16 cellular contexts compared by ENCODE assay signal in the genomic region with DNA sequence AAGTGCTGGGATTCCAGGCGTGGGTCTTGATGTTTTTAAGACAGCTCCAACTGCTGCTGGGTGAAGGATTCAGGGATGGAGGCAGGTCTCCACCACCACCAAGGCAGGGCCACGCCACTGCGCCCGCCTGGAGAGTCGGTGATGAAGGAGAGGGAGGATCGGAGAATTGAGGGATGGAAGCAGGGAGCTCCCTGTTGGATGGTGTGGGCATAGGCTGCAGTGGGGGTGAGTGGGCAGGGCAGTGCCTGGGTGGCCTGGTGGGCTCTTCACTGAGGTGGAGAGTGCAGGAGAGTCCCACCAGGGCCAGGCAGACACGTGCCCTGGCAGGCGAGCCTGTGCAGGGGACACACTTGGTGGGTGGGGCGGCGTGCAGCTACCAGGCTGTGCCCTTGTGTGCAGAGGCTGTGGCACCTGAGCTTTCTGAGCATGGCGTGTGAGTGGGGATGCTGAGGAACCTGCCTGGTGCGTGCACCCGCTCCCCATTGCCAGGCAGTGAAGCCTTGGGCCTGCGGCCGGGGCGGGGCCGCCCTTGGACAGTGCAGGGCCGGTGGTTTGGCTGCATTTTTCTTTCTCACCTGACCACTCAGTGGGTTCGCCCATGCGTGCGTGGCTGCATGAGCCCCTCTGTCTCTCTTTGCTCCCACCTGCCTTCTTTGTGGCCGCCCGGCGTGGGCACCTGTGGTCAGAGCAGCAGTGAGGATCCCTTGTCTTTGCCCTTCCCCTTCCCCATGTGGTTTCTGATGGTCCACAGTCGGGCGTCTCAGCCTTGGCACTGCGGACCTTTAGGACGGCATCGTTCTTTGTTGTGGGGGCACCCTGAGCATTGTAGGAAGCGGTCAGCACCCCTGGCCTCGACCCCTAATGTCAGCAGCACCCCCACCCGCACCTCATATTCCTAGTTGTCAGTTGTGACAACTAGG. TPM values are rescaled to one million over a fixed set of nuclear protein-coding genes. Genes with fewer than 3 reads are reported as not detected.
DNase-seq lines count a peak whose midpoint lies in the region; ATAC-seq and TF ChIP-seq lines count a peak whose summit lies in the region.
"Had no signal": no experiment of that assay in that cellular context is flagged by ENCODE, and none has a peak within 500 bp of the region (broad histone marks: within the 10 kb centered on the region; RNA-seq: fewer than 3 reads in every experiment).

No MANE protein-coding gene starts in this region.

- no peaks in the 10 kb centered on the region for H3K9me3 Mint-ChIP-seq in activated naive CD8-positive, alpha-beta T cell treated with anti-CD3 and anti-CD28 coated beads for 36 hours
- H3K9me3 Mint-ChIP-seq: brain had no signal

- H3K27me3 ChIP-seq in heart left ventricle: no peaks in the 10 kb centered on the region
- no peaks in the 10 kb centered on the region for H3K27me3 ChIP-seq in right atrium auricular region
- no peaks in the 10 kb centered on the region for H3K27me3 ChIP-seq in aorta (ENCODE audit: control insufficient read depth in 1 of 2, insufficient read depth in 2 of 2, low read length in 1 of 2)
- no peaks in the 10 kb centered on the region for H3K27me3 ChIP-seq in vagina
- H3K27me3 ChIP-seq: suprapubic skin had no signal

- H3K4me1 Mint-ChIP-seq in activated naive CD8-positive, alpha-beta T cell treated with anti-CD3 and anti-CD28 coated beads for 36 hours: peaks cover 47% of the 10 kb centered on the region

- H3K36me3 ChIP-seq in heart left ventricle: peaks cover 0 to 78% (median 43%) of the 10 kb centered on the region in 9 donors
- peaks cover 74% of the 10 kb centered on the region for H3K36me3 ChIP-seq in right atrium auricular region
- no peaks in the 10 kb centered on the region for H3K36me3 ChIP-seq in mucosa of descending colon (ENCODE audit: low read depth)
- H3K36me3 ChIP-seq in aorta (ENCODE audit: control insufficient read depth in 1 of 2, insufficient read depth in 2 of 2, low read length in 1 of 2): peaks cover 0 to 4% of the 10 kb centered on the region in 2 donors
- H3K36me3 ChIP-seq in vagina: peaks cover 0 to 11% of the 10 kb centered on the region in 2 donors

- ATAC-seq in heart left ventricle (no peak), mucosa of descending colon (no peak), aorta (ENCODE audit: low FRiP score) (no peak)

- peaks cover 55% of the 10 kb centered on the region for H3K36me3 Mint-ChIP-seq in activated naive CD8-positive, alpha-beta T cell treated with anti-CD3 and anti-CD28 coated beads for 36 hours

- peak overlapping the region; percentile 99 for H3K27ac Mint-ChIP-seq in activated naive CD8-positive, alpha-beta T cell treated with anti-CD3 and anti-CD28 coated beads for 36 hours

- TF ChIP-seq POLR2A in heart left ventricle (IDR thresholded peaks at IDR 0.05) (no peak), vagina (IDR thresholded peaks at IDR 0.05) (no peak)

- H3K4me1 ChIP-seq in heart left ventricle (peaks cover 14 to 90% (median 40%) of the 10 kb centered on the region in 12 donors), right atrium auricular region (peaks cover 0 to 89% of the 10 kb centered on the region in 2 donors), mucosa of descending colon (ENCODE audit: low read depth) (peaks cover 28% of the 10 kb centered on the region), aorta (ENCODE audit: control insufficient read depth in 1 of 2, insufficient read depth in 2 of 2, low read length in 2 of 2) (no peaks in the 10 kb centered on the region), vagina (peaks cover 33% of the 10 kb centered on the region)

- no peak for TF ChIP-seq CTCF in heart left ventricle (IDR thresholded peaks at IDR 0.05)
- no peak for TF ChIP-seq CTCF in right atrium auricular region (IDR thresholded peaks at IDR 0.05)
- TF ChIP-seq CTCF in mucosa of descending colon (IDR thresholded peaks at IDR 0.05): no peak
- no peak for TF ChIP-seq CTCF in vagina (IDR thresholded peaks at IDR 0.05)

- 91 to 95% (median 94%) methylated on average over 25 to 32 of the region's 32 CpGs for WGBS in heart left ventricle, 4 donors
- 96 to 98% methylated on average over 32 of the region's 32 CpGs for WGBS in aorta, 2 donors

- DNase-seq in heart left ventricle: peak in 3 of 5 donors; percentile 18 to 43 (median 18)
- no peak for DNase-seq in right atrium auricular region (ENCODE audit: low spot score)
- no peak for DNase-seq in activated naive CD8-positive, alpha-beta T cell treated with anti-CD3 and anti-CD28 coated beads for 36 hours
- peak in 2 of 3 donors; percentile 22 to 48 for DNase-seq in mucosa of descending colon
- DNase-seq in aorta: peak; percentile 21 to 61
- DNase-seq in DMS79 treated with DMSO at 0.1 percent for 48 hours (lab: John Stamatoyannopoulos, UW): no peak
- DNase-seq in DMS53 treated with DMSO at 0.1 percent for 48 hours (lab: John Stamatoyannopoulos, UW; ENCODE audit: unreplicated experiment): no peak
- no peak for DNase-seq in vagina (ENCODE audit: extremely low spot score in 2 of 2)
- DNase-seq: activated T-cell treated with anti-CD3 and anti-CD28 coated beads, Interleukin-2, amount 50 U/mL, for 1 hour; DND-41; KBM-7; mammary epithelial cell; NCI-H1417; NCI-H345 had no signal

- H3K4me3 Mint-ChIP-seq in activated naive CD8-positive, alpha-beta T cell treated with anti-CD3 and anti-CD28 coated beads for 36 hours: no peak overlapping the region
- H3K4me3 Mint-ChIP-seq: brain had no signal

- H3K4me3 ChIP-seq in heart left ventricle: no peak overlapping the region
- no peak overlapping the region for H3K4me3 ChIP-seq in right atrium auricular region
- H3K4me3 ChIP-seq in mucosa of descending colon: no peak overlapping the region
- H3K4me3 ChIP-seq in aorta (ENCODE audit: low read length in 2 of 2): no peak overlapping the region
- H3K4me3 ChIP-seq in vagina: no peak overlapping the region
- H3K4me3 ChIP-seq: suprapubic skin had no signal

- no peaks in the 10 kb centered on the region for H3K9me3 ChIP-seq in heart left ventricle
- H3K9me3 ChIP-seq in right atrium auricular region: no peaks in the 10 kb centered on the region
- no peaks in the 10 kb centered on the region for H3K9me3 ChIP-seq in mucosa of descending colon
- H3K9me3 ChIP-seq in aorta (ENCODE audit: control insufficient read depth, low read length): no peaks in the 10 kb centered on the region
- H3K9me3 ChIP-seq in vagina: no peaks in the 10 kb centered on the region
- H3K9me3 ChIP-seq: suprapubic skin had no signal

- no peaks in the 10 kb centered on the region for H3K27me3 Mint-ChIP-seq in activated naive CD8-positive, alpha-beta T cell treated with anti-CD3 and anti-CD28 coated beads for 36 hours

- H3K27ac ChIP-seq in heart left ventricle (peak overlapping the region in 1 of 12 donors; percentile 72), right atrium auricular region (peak overlapping the region in 1 of 2 donors; percentile 76), aorta (ENCODE audit: low read depth in 1 of 2, low read length in 2 of 2) (no peak overlapping the region), vagina (no peak overlapping the region)
- H3K27ac ChIP-seq: suprapubic skin had no signal

- intact Hi-C loops in heart left ventricle (cut with DNase I) (no loop called here), mucosa of descending colon (cut with DNase I, micrococcal nuclease) (no loop called here), aorta (cut with DNase I) (no loop called here), vagina (cut with DNase I) (no loop called here)

RNA-seq across cellular contexts. Expression of a gene that starts 11.3 kb away (rescaled TPM):
- total RNA-seq in heart left ventricle (10 to 100 TPM; 45.6 to 97.9 (median 62.3) TPM), right atrium auricular region (100 to 1,000 TPM; 127 to 151 TPM), mucosa of descending colon (10 to 100 TPM; 29.5 to 85.5 (median 36.8) TPM), aorta (10 to 100 TPM; 19.3 to 20.7 TPM), vagina (24.8 TPM)
- polyA plus RNA-seq in heart left ventricle (100 to 1,000 TPM in 1 of 2 donors, 10 to 100 TPM in 1; 68.5 to 112 TPM), aorta (10 to 100 TPM in 1 of 2 donors, 1 to 10 TPM in 1; 7.3 to 14.7 TPM)
- 100 to 1,000 TPM; 142 to 144 TPM for total RNA-seq in activated naive CD8-positive, alpha-beta T cell treated with anti-CD3 and anti-CD28 coated beads for 36 hours

RNA-seq across cellular contexts. Expression of a gene that starts 51.4 kb away (rescaled TPM):
- total RNA-seq in heart left ventricle: 10 to 100 TPM; 12.9 to 18.6 (median 15.5) TPM
- 10 to 100 TPM in 1 of 2 donors, 1 to 10 TPM in 1; 7.5 to 26.8 TPM for polyA plus RNA-seq in heart left ventricle
- total RNA-seq in right atrium auricular region: 10 to 100 TPM; 11.6 to 11.8 TPM
- 10 to 100 TPM; 59.0 to 60.0 TPM for total RNA-seq in activated naive CD8-positive, alpha-beta T cell treated with anti-CD3 and anti-CD28 coated beads for 36 hours
- 10 to 100 TPM; 17.6 to 21.0 (median 19.9) TPM for total RNA-seq in mucosa of descending colon
- total RNA-seq in aorta: 10 to 100 TPM; 11.6 to 19.4 TPM
- polyA plus RNA-seq in aorta: 1 to 10 TPM; 3.6 to 9.9 TPM
- 21.1 TPM for total RNA-seq in vagina

Comparison
In these comparisons a context has a peak if more than half of its experiments do, and no peak if none do; other contexts are left out.
1. DNase-seq: peak in heart left ventricle (3 of 5), mucosa of descending colon (2 of 3) and aorta (2 of 2); none in right atrium auricular region (single experiment), activated naive CD8-positive, alpha-beta T cell treated with anti-CD3 and anti-CD28 coated beads for 36 hours (single experiment), DMS79 treated with DMSO at 0.1 percent for 48 hours (single experiment), DMS53 treated with DMSO at 0.1 percent for 48 hours (single experiment) and vagina (0 of 2).